In genomic region chr9:128162215-128163026, GRCh38 we compare ENCODE assay signal across 11 cellular contexts. TPM values are rescaled to one million over a fixed set of nuclear protein-coding genes. Genes with fewer than 3 reads are reported as not detected.
DNase-seq lines count a peak whose midpoint lies in the region; ATAC-seq, FAIRE-seq and TF ChIP-seq lines count a peak whose summit lies in the region.
"Had no signal": no experiment of that assay in that cellular context is flagged by ENCODE, and none has a peak within 500 bp of the region (broad histone marks: within the 10 kb centered on the region; RNA-seq: fewer than 3 reads in every experiment).

No MANE protein-coding gene starts in this region.

- no peak for DNase-seq in A549 (ENCODE audit: low read depth in 1 of 2, low spot score in 1 of 2)
- DNase-seq in GM23248 = peak; percentile 71
- DNase-seq in astrocyte of the spinal cord (ENCODE audit: low read depth, low spot score) = peak; percentile 25
- DNase-seq in kidney = peak; percentile 73
- no peak for DNase-seq in NCI-H226
- DNase-seq in tibial nerve (ENCODE audit: low spot score in 2 of 2) = no peak
- no peak for DNase-seq in Peyer's patch
- DNase-seq: erythroblast, mesenchymal stem cell had no signal

- TF ChIP-seq CTCF in A549 (IDR thresholded peaks at IDR 0.05) (no peak), astrocyte of the spinal cord (IDR thresholded peaks at IDR 0.05; ENCODE audit: low read depth, low read length) (no peak), kidney (IDR thresholded peaks at IDR 0.05; ENCODE audit: borderline replicate concordance, extremely low read depth, insufficient read depth) (no peak), tibial nerve (IDR thresholded peaks at IDR 0.05) (no peak), Peyer's patch (IDR thresholded peaks at IDR 0.05) (no peak)

- H3K4me3 ChIP-seq in A549 = no peak overlapping the region
- no peak overlapping the region for H3K4me3 ChIP-seq in GM23248
- no peak overlapping the region for H3K4me3 ChIP-seq in astrocyte of the spinal cord (ENCODE audit: low read depth, low read length)
- no peak overlapping the region for H3K4me3 ChIP-seq in kidney (ENCODE audit: low read length in 2 of 2)
- H3K4me3 ChIP-seq in tibial nerve = no peak overlapping the region
- H3K4me3 ChIP-seq in Peyer's patch = no peak overlapping the region
- H3K4me3 ChIP-seq: thyroid gland had no signal

- H4K20me1 ChIP-seq in GM23248 (ENCODE audit: insufficient read depth) = no peaks in the 10 kb centered on the region

- H3K36me3 ChIP-seq in GM23248 (ENCODE audit: low read depth) (peaks cover 5% of the 10 kb centered on the region; the same call in 1 of the 2 replicates), kidney (ENCODE audit: control insufficient read depth in 1 of 2, insufficient read depth in 2 of 2, low read length in 2 of 2) (peaks cover 8 to 20% of the 10 kb centered on the region in 2 donors), tibial nerve (peaks cover 2 to 56% (median 19%) of the 10 kb centered on the region in 3 donors), Peyer's patch (peaks cover 0 to 43% (median 0%) of the 10 kb centered on the region in 3 donors)

- in situ Hi-C loops in GM23248 (cut with MboI) (no loop called here), astrocyte of the spinal cord (cut with HindIII; ENCODE audit: low sequenced_read_pairs) (no loop called here)

- no peak for TF ChIP-seq RAD21 in A549 (conservative IDR thresholded peaks at IDR 0.05 in 1 of 2, IDR thresholded peaks at IDR 0.05 in 1 of 2)

- H3K79me2 ChIP-seq in GM23248 (ENCODE audit: insufficient read depth) = 0 out of 2 replicates have a peak, but pooled peaks cover 4% of the 10 kb centered on the region

- H3K4me1 ChIP-seq in A549 (peaks cover 11% of the 10 kb centered on the region; the same call in 1 of the 3 replicates), GM23248 (ENCODE audit: insufficient read depth) (peaks cover 11% of the 10 kb centered on the region), kidney (ENCODE audit: control insufficient read depth in 1 of 2, insufficient read depth in 1 of 2, low read depth in 1 of 2, low read length in 2 of 2) (peaks cover 0 to 9% of the 10 kb centered on the region in 2 donors), tibial nerve (peaks cover 0 to 28% (median 5%) of the 10 kb centered on the region in 4 donors), Peyer's patch (no peaks in the 10 kb centered on the region)

- no peak overlapping the region for H3K27ac ChIP-seq in A549
- no peak overlapping the region for H3K27ac ChIP-seq in GM23248
- no peak overlapping the region for H3K27ac ChIP-seq in kidney (ENCODE audit: low read depth in 2 of 2, low read length in 2 of 2)
- peak overlapping the region in 1 of 4 donors; percentile 15 for H3K27ac ChIP-seq in tibial nerve
- H3K27ac ChIP-seq in Peyer's patch = no peak overlapping the region
- H3K27ac ChIP-seq: thyroid gland had no signal

- TF ChIP-seq POLR2A in A549 (IDR thresholded peaks at IDR 0.05; ENCODE audit: low read length) = no peak
- no peak for TF ChIP-seq POLR2A in tibial nerve (IDR thresholded peaks at IDR 0.05)
- TF ChIP-seq POLR2A in Peyer's patch (IDR thresholded peaks at IDR 0.05) = no peak

- peaks cover 21% of the 10 kb centered on the region; the same call in 1 of the 2 replicates for H3F3A ChIP-seq in GM23248 (ENCODE audit: insufficient read depth)

- no peaks in the 10 kb centered on the region for H3K27me3 ChIP-seq in GM23248 (replicated peaks; ENCODE audit: insufficient read depth)
- H3K27me3 ChIP-seq in tibial nerve = no peaks in the 10 kb centered on the region
- H3K27me3 ChIP-seq in Peyer's patch = no peaks in the 10 kb centered on the region
- H3K27me3 ChIP-seq: thyroid gland had no signal

- H3K9ac ChIP-seq in GM23248 (no peak overlapping the region), kidney (ENCODE audit: low read length in 2 of 2) (no peak overlapping the region)

- no peaks in the 10 kb centered on the region for H3K9me2 ChIP-seq in GM23248 (ENCODE audit: insufficient read depth)

- intact Hi-C loops in kidney (cut with DNase I) = no loop called here

- H2AFZ ChIP-seq in GM23248 = no peak overlapping the region

- CTCF ChIA-PET in A549 (lab: Yijun Ruan, JAX) = interaction anchor here (0.9 to 1.2 kb wide), 3 partner anchors 11 to 25 kb away, joined by 3 to 7 read pairs (median 3); no protein-coding TSS in a partner anchor

- TF ChIP-seq EP300 in A549 (IDR thresholded peaks at IDR 0.05) (no peak), tibial nerve (IDR thresholded peaks at IDR 0.05) (no peak)

- FAIRE-seq in A549 (lab: Jason Lieb, UNC) (no peak), kidney (lab: Jason Lieb, UNC) (no peak)

- no peak for ATAC-seq in A549
- ATAC-seq in GM18502 (IDR thresholded peaks at IDR 0.05; ENCODE audit: poor library complexity, unreplicated experiment) = no peak

- 80% methylated on average over 8 of the region's 10 CpGs for WGBS in A549 (ENCODE audit: missing lambda C conversion rate)
- 54 to 62% methylated on average over 10 of the region's 10 CpGs for WGBS in GM23248 (ENCODE audit: low coverage in 1 of 2, low lambda C conversion rate in 2 of 2, missing lambda C conversion rate in 2 of 2), 2 experiments
- 60 to 62% methylated on average over 10 of the region's 10 CpGs for WGBS in tibial nerve, 2 donors

- H3K4me2 ChIP-seq in A549 (no peak overlapping the region), GM23248 (ENCODE audit: unreplicated experiment) (no peak overlapping the region)

- POLR2A ChIA-PET in A549 (lab: Yijun Ruan, JAX) = interaction anchor here (0.9 kb wide), 2 partner anchors 31 to 34 kb away, joined by 3 to 4 read pairs; no protein-coding TSS in a partner anchor

- H3K9me3 ChIP-seq in A549 = no peaks in the 10 kb centered on the region
- no peaks in the 10 kb centered on the region for H3K9me3 ChIP-seq in GM23248 (ENCODE audit: low read depth)
- no peaks in the 10 kb centered on the region for H3K9me3 ChIP-seq in kidney (ENCODE audit: control insufficient read depth in 1 of 2, low read length in 2 of 2)
- H3K9me3 ChIP-seq in tibial nerve = no peaks in the 10 kb centered on the region
- no peaks in the 10 kb centered on the region for H3K9me3 ChIP-seq in Peyer's patch
- H3K9me3 ChIP-seq: thyroid gland had no signal

RNA-seq across cellular contexts. Expression of gene BBLN, which starts 2.4 kb away (rescaled TPM):
- polyA plus RNA-seq in A549 (2011; rRNA removed) (23.0 and 23.8 TPM in 2 replicates), A549 (2017; fragmentation: RNase III; extraction: RNeasy Plus Mini Kit Qiagen cat#74134 plus additional on column Dnase treatment) (23.3 to 28.1 TPM (median 26.0 TPM) in 3 replicates), GM23248 (2016; fragmentation: Nextera tagmentation; extraction: Ambion mirVana) (137 and 142 TPM in 2 replicates), kidney (ENCODE audit: insufficient read depth, low read depth, low replicate concordance) (192 TPM)
- polyA plus RNA-seq in A549 (2012; cell fraction: cytosol; rRNA removed) = 39.6 and 58.1 TPM in 2 replicates
- 36.5 and 39.0 TPM in 2 replicates for polyA plus RNA-seq in A549 (2012; cell fraction: nucleus; rRNA removed)
- polyA minus RNA-seq in A549 (2011; rRNA and poly(A)+ RNA removed) = 8.4 and 8.9 TPM in 2 replicates
- total RNA-seq in GM23248 (2014; rRNA removed; shearing (Covaris generic)) = 229 and 315 TPM in 2 replicates
- total RNA-seq in kidney (55.6 TPM), tibial nerve (100 to 1,000 TPM; 202 to 310 (median 243) TPM), Peyer's patch (10 to 100 TPM; 38.8 to 93.7 (median 70.2) TPM)

RNA-seq across cellular contexts. Expression of gene LCN2, which starts 13.2 kb away (rescaled TPM):
- 11.9 and 18.1 TPM in 2 replicates for polyA plus RNA-seq in A549 (2011; rRNA removed)
- 0.89 and 0.93 TPM in 2 replicates for polyA plus RNA-seq in A549 (2012; cell fraction: cytosol; rRNA removed)
- 0.55 and 1.0 TPM in 2 replicates for polyA plus RNA-seq in A549 (2012; cell fraction: nucleus; rRNA removed)
- 2.3 to 3.0 TPM (median 2.6 TPM) in 3 replicates for polyA plus RNA-seq in A549 (2017; fragmentation: RNase III; extraction: RNeasy Plus Mini Kit Qiagen cat#74134 plus additional on column Dnase treatment)
- 5.7 and 7.4 TPM in 2 replicates for polyA minus RNA-seq in A549 (2011; rRNA and poly(A)+ RNA removed)
- not detected in 2 replicates for total RNA-seq in GM23248 (2014; rRNA removed; shearing (Covaris generic))
- not detected in 2 replicates for polyA plus RNA-seq in GM23248 (2016; fragmentation: Nextera tagmentation; extraction: Ambion mirVana)
- 198 TPM for total RNA-seq in kidney
- polyA plus RNA-seq in kidney (ENCODE audit: insufficient read depth, low read depth, low replicate concordance) = 8.2 TPM
- not detected for total RNA-seq in tibial nerve
- total RNA-seq in Peyer's patch = 100 to 1,000 TPM in 1 of 4 donors, 10 to 100 TPM in 2, 1 to 10 TPM in 1; 1.9 to 191 (median 37.1) TPM

RNA-seq across cellular contexts. Expression of gene CIZ1, which starts 29.0 kb away (rescaled TPM):
- polyA plus RNA-seq in A549 (2011; rRNA removed) = 39.2 and 50.3 TPM in 2 replicates
- polyA plus RNA-seq in A549 (2012; cell fraction: cytosol; rRNA removed) = 40.3 and 49.3 TPM in 2 replicates
- 87.4 and 112 TPM in 2 replicates for polyA plus RNA-seq in A549 (2012; cell fraction: nucleus; rRNA removed)
- 83.0 to 93.6 TPM (median 92.5 TPM) in 3 replicates for polyA plus RNA-seq in A549 (2017; fragmentation: RNase III; extraction: RNeasy Plus Mini Kit Qiagen cat#74134 plus additional on column Dnase treatment)
- 47.2 and 76.6 TPM in 2 replicates for polyA minus RNA-seq in A549 (2011; rRNA and poly(A)+ RNA removed)
- total RNA-seq in GM23248 (2014; rRNA removed; shearing (Covaris generic)) = 39.1 and 48.5 TPM in 2 replicates
- 73.1 and 74.7 TPM in 2 replicates for polyA plus RNA-seq in GM23248 (2016; fragmentation: Nextera tagmentation; extraction: Ambion mirVana)
- total RNA-seq in kidney = 89.9 TPM
- polyA plus RNA-seq in kidney (ENCODE audit: insufficient read depth, low read depth, low replicate concordance) = 48.1 TPM
- 10 to 100 TPM; 59.4 to 99.3 (median 71.4) TPM for total RNA-seq in tibial nerve
- 100 to 1,000 TPM in 2 of 4 donors, 10 to 100 TPM in 2; 52.2 to 144 (median 95.3) TPM for total RNA-seq in Peyer's patch

RNA-seq across cellular contexts. Expression of gene PTGES2, which starts 34.9 kb away (rescaled TPM):
- polyA plus RNA-seq in A549 (2011; rRNA removed) (79.8 and 94.5 TPM in 2 replicates), A549 (2017; fragmentation: RNase III; extraction: RNeasy Plus Mini Kit Qiagen cat#74134 plus additional on column Dnase treatment) (92.6 to 97.2 TPM (median 94.1 TPM) in 3 replicates), GM23248 (2016; fragmentation: Nextera tagmentation; extraction: Ambion mirVana) (63.3 and 70.3 TPM in 2 replicates), kidney (ENCODE audit: insufficient read depth, low read depth, low replicate concordance) (117 TPM)
- polyA plus RNA-seq in A549 (2012; cell fraction: cytosol; rRNA removed) = 191 and 205 TPM in 2 replicates
- polyA plus RNA-seq in A549 (2012; cell fraction: nucleus; rRNA removed) = 242 and 295 TPM in 2 replicates
- 95.4 and 96.9 TPM in 2 replicates for polyA minus RNA-seq in A549 (2011; rRNA and poly(A)+ RNA removed)
- 68.6 and 68.9 TPM in 2 replicates for total RNA-seq in GM23248 (2014; rRNA removed; shearing (Covaris generic))
- total RNA-seq in kidney (64.1 TPM), tibial nerve (100 to 1,000 TPM in 1 of 4 donors, 10 to 100 TPM in 3; 68.9 to 180 (median 74.7) TPM), Peyer's patch (100 to 1,000 TPM; 123 to 193 (median 168) TPM)

RNA-seq across cellular contexts. Expression of gene DNM1, which starts 40.8 kb away (rescaled TPM):
- polyA plus RNA-seq in A549 (2011; rRNA removed) (60.2 and 70.7 TPM in 2 replicates), A549 (2017; fragmentation: RNase III; extraction: RNeasy Plus Mini Kit Qiagen cat#74134 plus additional on column Dnase treatment) (99.8 to 139 TPM (median 136 TPM) in 3 replicates), GM23248 (2016; fragmentation: Nextera tagmentation; extraction: Ambion mirVana) (13.7 and 19.0 TPM in 2 replicates), kidney (ENCODE audit: insufficient read depth, low read depth, low replicate concordance) (7.3 TPM)
- 65.9 and 77.9 TPM in 2 replicates for polyA plus RNA-seq in A549 (2012; cell fraction: cytosol; rRNA removed)
- 394 and 431 TPM in 2 replicates for polyA plus RNA-seq in A549 (2012; cell fraction: nucleus; rRNA removed)
- 198 and 226 TPM in 2 replicates for polyA minus RNA-seq in A549 (2011; rRNA and poly(A)+ RNA removed)
- 11.3 and 12.1 TPM in 2 replicates for total RNA-seq in GM23248 (2014; rRNA removed; shearing (Covaris generic))
- total RNA-seq in kidney (22.6 TPM), tibial nerve (10 to 100 TPM; 19.9 to 50.4 (median 41.4) TPM), Peyer's patch (10 to 100 TPM; 14.5 to 85.8 (median 54.4) TPM)

Comparison
In these comparisons a context has a peak if more than half of its experiments do, and no peak if none do; other contexts are left out.
1. DNase-seq: peak in GM23248 (single experiment), astrocyte of the spinal cord (single experiment) and kidney (single experiment); none in A549 (0 of 2), NCI-H226 (single experiment), tibial nerve (0 of 2) and Peyer's patch (0 of 3).